Comparison of ENCODE assay signal across 1 cellular context in genomic region chr1:85553936-85554335, GRCh38.
TF ChIP-seq lines count a peak whose summit lies in the region.

No MANE protein-coding gene starts in this region.

TF ChIP-seq in SK-N-SH, 30 proteins besides CTCF, POLR2A, EP300 and RAD21 (continued from another document):
- TF ChIP-seq FOSL2 (IDR thresholded peaks at IDR 0.05; ENCODE audit: borderline replicate concordance, low read depth) (0 out of 2 replicates have a peak, but pooled peaks have one; percentile 2), ELF1 (IDR thresholded peaks at IDR 0.05) (no peak), RXRA (IDR thresholded peaks at IDR 0.05; ENCODE audit: borderline replicate concordance, low read depth) (no peak), RCOR1 (IDR thresholded peaks at IDR 0.05; ENCODE audit: low read length) (no peak), YY1 (IDR thresholded peaks at IDR 0.05; ENCODE audit: low read depth) (no peak), SIN3A (IDR thresholded peaks at IDR 0.05; ENCODE audit: borderline replicate concordance, low read depth, low read length) (no peak), JUND (IDR thresholded peaks at IDR 0.05) (peak; percentile 31; the same call in 1 of the 2 replicates)
- TF ChIP-seq, protein P1, sequence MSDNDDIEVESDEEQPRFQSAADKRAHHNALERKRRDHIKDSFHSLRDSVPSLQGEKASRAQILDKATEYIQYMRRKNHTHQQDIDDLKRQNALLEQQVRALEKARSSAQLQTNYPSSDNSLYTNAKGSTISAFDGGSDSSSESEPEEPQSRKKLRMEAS (IDR thresholded peaks at IDR 0.05; ENCODE audit: low read depth) = no peak
